7 cellular contexts compared by ENCODE assay signal in the genomic region with DNA sequence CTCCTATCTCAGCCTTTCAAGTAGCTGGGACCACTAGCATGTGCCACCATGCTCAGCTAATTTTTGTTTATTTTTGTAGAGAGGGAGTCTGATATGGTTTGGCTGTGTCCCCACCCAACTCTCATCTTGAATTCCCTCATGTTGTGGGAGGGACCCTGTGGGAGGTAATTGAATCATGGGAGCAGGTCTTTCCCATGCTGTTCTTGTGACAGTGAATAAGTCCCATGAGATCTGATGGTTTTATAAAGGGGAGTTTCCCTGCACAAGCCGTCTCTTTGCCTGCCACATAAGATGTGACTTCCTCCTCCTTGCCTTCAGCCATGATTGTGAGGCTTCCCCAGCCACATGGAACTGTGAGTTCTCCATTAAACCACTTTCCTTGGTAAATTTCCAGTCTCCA. TPM values are rescaled to one million over a fixed set of nuclear protein-coding genes. Genes with fewer than 3 reads are reported as not detected.
A peak's percentile ranks its signal among the peaks of the same experiment; 100 is the strongest.
DNase-seq lines count a peak whose midpoint lies in the region; ATAC-seq, FAIRE-seq and TF ChIP-seq lines count a peak whose summit lies in the region.
"Not testable (repeated sequence)": the region's sequence is repeated elsewhere in the genome, so short reads cannot be mapped to it uniquely, and the experiment has no call there.

No MANE protein-coding gene starts in this region.

- H3K4me2 ChIP-seq in K562 (ENCODE audit: insufficient read depth, low read length) = not testable (repeated sequence)

- H3K9me3 ChIP-seq in K562 (replicated peaks; ENCODE audit: control insufficient read depth, insufficient read depth, low read depth, low read length) = not testable (repeated sequence)

- DNase-seq in CD1c-positive myeloid dendritic cell (ENCODE audit: extremely low spot score) (peak; percentile 36), NB4 (ENCODE audit: low read depth) (peak; percentile 82), naive B cell (peak; percentile 4)
- not testable (repeated sequence) for DNase-seq in GM12892 (ENCODE audit: insufficient read length); activated B cell treated with CpG ODN at 0.5 μM for 24 hours; K562 (ENCODE audit: extremely low read depth in 1 of 4, low spot score in 3 of 4)

- 8% methylated on average over 1 of the region's 1 CpG for WGBS in K562 (ENCODE audit: insufficient coverage, low coverage, missing lambda C conversion rate)

- H3K4me1 Mint-ChIP-seq in activated B cell treated with CpG ODN at 0.5 μM for 24 hours (peaks cover 17% of the 10 kb centered on the region), naive B cell (peaks cover 5 to 13% (median 5%) of the 10 kb centered on the region in 3 donors)
- H3K4me1 Mint-ChIP-seq in stimulated activated memory B cell treated with anti-CD40 and anti-IgM and Interleukin-4, amounts not matched to agents 10 μg/mL and 1 μg/mL and 100 μg/mL, for 72 hours = peaks cover 12% of the 10 kb centered on the region

- TF ChIP-seq RAD21 in K562 (CRISPR knock-in tag; conservative IDR thresholded peaks at IDR 0.05 in 1 of 2, IDR thresholded peaks at IDR 0.05 in 1 of 2) = not testable (repeated sequence)

- not testable (repeated sequence) for H4K20me1 ChIP-seq in K562 (replicated peaks; ENCODE audit: control insufficient read depth, insufficient read depth, low read length)

- peaks cover 5 to 12% of the 10 kb centered on the region in 2 experiments; a peak in 3 of 5 replicates for H3K4me1 ChIP-seq in K562 (replicated peaks in 1 of 2; ENCODE audit: control insufficient read depth in 2 of 2, insufficient read depth in 2 of 2, low read length in 2 of 2)

- not testable (repeated sequence) for H3K27me3 ChIP-seq in K562 (ENCODE audit: control insufficient read depth in 2 of 2, insufficient read depth in 2 of 2, low read length in 2 of 2)

- H3K9me3 Mint-ChIP-seq in activated B cell treated with CpG ODN at 0.5 μM for 24 hours; naive B cell; stimulated activated memory B cell treated with anti-CD40 and anti-IgM and Interleukin-4, amounts not matched to agents 10 μg/mL and 1 μg/mL and 100 μg/mL, for 72 hours: not testable (repeated sequence)

- BruUV-seq in K562 (replicated peaks; lab: Mats Ljungman, UMichigan) = not testable (repeated sequence)

- not testable (repeated sequence) for TF ChIP-seq POLR2A in GM12892 (IDR thresholded peaks at IDR 0.05; ENCODE audit: low read depth, low read length); NB4 (IDR thresholded peaks at IDR 0.05; ENCODE audit: extremely low read depth, insufficient read length); K562 (conservative IDR thresholded peaks at IDR 0.05)

- CTCF ChIA-PET in activated B cell treated with CpG ODN at 0.5 μM for 24 hours (lab: Charles Lee); K562 (lab: Yijun Ruan, JAX; ENCODE audit: low intra/inter-chr PET ratio): not testable (repeated sequence)

- peak overlapping the region; percentile 32 for H3K4me3 Mint-ChIP-seq in activated B cell treated with CpG ODN at 0.5 μM for 24 hours
- H3K4me3 Mint-ChIP-seq in naive B cell; stimulated activated memory B cell treated with anti-CD40 and anti-IgM and Interleukin-4, amounts not matched to agents 10 μg/mL and 1 μg/mL and 100 μg/mL, for 72 hours: not testable (repeated sequence)

- not testable (repeated sequence) for H3K27me3 Mint-ChIP-seq in activated B cell treated with CpG ODN at 0.5 μM for 24 hours; stimulated activated memory B cell treated with anti-CD40 and anti-IgM and Interleukin-4, amounts not matched to agents 10 μg/mL and 1 μg/mL and 100 μg/mL, for 72 hours
- H3K27me3 Mint-ChIP-seq in naive B cell = peaks cover 8 to 16% (median 15%) of the 10 kb centered on the region in 3 donors

- H2AFZ ChIP-seq in K562 (ENCODE audit: low read depth, low read length) = peak overlapping the region; percentile 83

- intact Hi-C loops in activated B cell treated with CpG ODN at 0.5 μM for 24 hours (cut with micrococcal nuclease) = loop anchor here (1.0 to 5.0 kb wide), 4 partner anchors 20 to 58 kb away; partner anchors contain the start of gene RPL21
- intact Hi-C loops in K562 (cut with micrococcal nuclease) = not testable (repeated sequence)

- not testable (repeated sequence) for TF ChIP-seq EP300 in K562 (IDR thresholded peaks at IDR 0.05; ENCODE audit: low read length)

- H3K27ac Mint-ChIP-seq in activated B cell treated with CpG ODN at 0.5 μM for 24 hours (peak overlapping the region; percentile 64), naive B cell (peak overlapping the region in 2 of 6 donors; percentile 22 to 27)
- peak overlapping the region; percentile 60 for H3K27ac Mint-ChIP-seq in stimulated activated memory B cell treated with anti-CD40 and anti-IgM and Interleukin-4, amounts not matched to agents 10 μg/mL and 1 μg/mL and 100 μg/mL, for 72 hours

- ATAC-seq in activated B cell treated with CpG ODN at 0.5 μM for 24 hours (ENCODE audit: low read depth) (peak; percentile 87), naive B cell (ENCODE audit: low read depth in 2 of 2) (peak; percentile 66 to 68)
- not testable (repeated sequence) for ATAC-seq in K562; stimulated activated memory B cell treated with anti-CD40 and anti-IgM and Interleukin-4, amounts not matched to agents 10 μg/mL and 1 μg/mL and 100 μg/mL, for 72 hours

- H3K79me2 ChIP-seq in K562 (ENCODE audit: control insufficient read depth, insufficient read depth, low read length) = not testable (repeated sequence)

- H3K9me1 ChIP-seq in K562 (ENCODE audit: control insufficient read depth, insufficient read depth, low read length) = not testable (repeated sequence)

- H3K4me3 ChIP-seq in NB4 (ENCODE audit: low read depth, low read length); K562: not testable (repeated sequence)

- not testable (repeated sequence) for H3K9ac ChIP-seq in K562 (ENCODE audit: insufficient read depth in 1 of 2, low read depth in 2 of 2, low read length in 2 of 2)

- TF ChIP-seq CTCF in NB4 (IDR thresholded peaks at IDR 0.05; ENCODE audit: low read depth, low read length); activated B cell treated with CpG ODN at 0.5 μM for 24 hours (IDR thresholded peaks at IDR 0.05); K562 (IDR thresholded peaks at IDR 0.05 in 2 of 3, conservative IDR thresholded peaks at IDR 0.05 in 1 of 3; ENCODE audit: insufficient read depth in 2 of 3, low read depth in 1 of 3, low read length in 3 of 3): not testable (repeated sequence)

- not testable (repeated sequence) for H3K36me3 ChIP-seq in K562 (ENCODE audit: control insufficient read depth, insufficient read depth, low read length)

- not testable (repeated sequence) for H3K36me3 Mint-ChIP-seq in activated B cell treated with CpG ODN at 0.5 μM for 24 hours (ENCODE audit: low read depth); naive B cell; stimulated activated memory B cell treated with anti-CD40 and anti-IgM and Interleukin-4, amounts not matched to agents 10 μg/mL and 1 μg/mL and 100 μg/mL, for 72 hours

- not testable (repeated sequence) for H3K27ac ChIP-seq in K562 (ENCODE audit: extremely low read depth, low read depth, low read length)

- in situ Hi-C loops in K562 (cut with MboI) = not testable (repeated sequence)

- POLR2A ChIA-PET in activated B cell treated with CpG ODN at 0.5 μM for 24 hours (lab: Charles Lee) = interaction anchor here (0.6 to 1.7 kb wide), 3 partner anchors 22 to 59 kb away, joined by 4 to 6 read pairs (median 4); partner anchors contain the start of gene RPL21
- POLR2A ChIA-PET in K562 (lab: Yijun Ruan, JAX) = not testable (repeated sequence)

- peak; percentile 77 for FAIRE-seq in GM12892 (lab: Jason Lieb, UNC)
- FAIRE-seq in K562 (lab: Jason Lieb, UNC) = not testable (repeated sequence)

RNA-seq across cellular contexts. Expression of gene USP12, which starts 20.8 kb away (rescaled TPM):
- polyA plus RNA-seq in GM12892 (2012; ENCODE audit: missing spikeins) = 37.2 TPM
- total RNA-seq in activated B cell treated with CpG ODN at 0.5 μM for 24 hours (52.0 and 58.8 TPM in 2 replicates), K562 (2014; rRNA removed) (7.8 and 8.9 TPM in 2 replicates), K562 (2014; rRNA removed; fragmentation: Illumina TruSeq; extraction: Trizol) (17.2 and 18.1 TPM in 2 replicates), K562 (2015; rRNA removed; fragmentation: Illumina TruSeq; extraction: Trizol) (11.1 and 13.3 TPM in 2 replicates), K562 (2021) (12.7 and 13.1 TPM in 2 replicates)
- 13.2 and 38.3 TPM in 2 replicates for total RNA-seq in K562 (2011; cell fraction: chromatin; rRNA removed; ENCODE audit: low replicate concordance)
- 9.5 and 10.5 TPM in 2 replicates for total RNA-seq in K562 (2011; cell fraction: nucleolus; rRNA removed)
- total RNA-seq in K562 (2011; cell fraction: nucleoplasm; rRNA removed) = 21.6 and 39.0 TPM in 2 replicates
- polyA plus RNA-seq in K562 (2011; rRNA removed) (13.8 and 20.5 TPM in 2 replicates), K562 (2014; fragmentation: Illumina TruSeq; extraction: Trizol) (11.7 and 15.3 TPM in 2 replicates), K562 (2014; fragmentation: Nextera tagmentation; extraction: Ambion mirVana) (1 to 10 TPM; 1.8 to 5.1 TPM), K562 (2014; rRNA removed) (11.0 and 14.0 TPM in 2 replicates), naive B cell (ENCODE audit: low read depth in 6 of 6) (10 to 100 TPM; 49.1 to 91.6 (median 58.2) TPM)
- polyA plus RNA-seq in K562 (2011; cell fraction: cytosol; rRNA removed) = 2.3 and 4.2 TPM in 2 replicates
- polyA plus RNA-seq in K562 (2011; cell fraction: nucleus; rRNA removed) = 7.5 and 8.8 TPM in 2 replicates
- polyA plus RNA-seq in K562 (2012) = 12.3 and 14.4 TPM in 2 replicates
- 18.9 and 19.8 TPM in 2 replicates for polyA minus RNA-seq in K562 (2011; rRNA and poly(A)+ RNA removed)
- 4.2 and 6.3 TPM in 2 replicates for polyA minus RNA-seq in K562 (2011; cell fraction: cytosol; rRNA and poly(A)+ RNA removed)
- 11.3 and 17.3 TPM in 2 replicates for polyA minus RNA-seq in K562 (2011; cell fraction: nucleus; rRNA and poly(A)+ RNA removed)

RNA-seq across cellular contexts. Expression of gene RPL21, which starts 59.0 kb away (rescaled TPM):
- polyA plus RNA-seq in GM12892 (2012; ENCODE audit: missing spikeins) = 4,843 TPM
- total RNA-seq in activated B cell treated with CpG ODN at 0.5 μM for 24 hours (1,996 and 2,528 TPM in 2 replicates), K562 (2014; rRNA removed) (622 and 852 TPM in 2 replicates), K562 (2014; rRNA removed; fragmentation: Illumina TruSeq; extraction: Trizol) (2,222 and 2,441 TPM in 2 replicates), K562 (2015; rRNA removed; fragmentation: Illumina TruSeq; extraction: Trizol) (2,046 and 2,206 TPM in 2 replicates), K562 (2021) (934 and 1,064 TPM in 2 replicates)
- 116 and 190 TPM in 2 replicates for total RNA-seq in K562 (2011; cell fraction: chromatin; rRNA removed; ENCODE audit: low replicate concordance)
- 265 and 279 TPM in 2 replicates for total RNA-seq in K562 (2011; cell fraction: nucleolus; rRNA removed)
- total RNA-seq in K562 (2011; cell fraction: nucleoplasm; rRNA removed) = 405 and 605 TPM in 2 replicates
- polyA plus RNA-seq in K562 (2011; rRNA removed) (1,361 and 1,676 TPM in 2 replicates), K562 (2014; fragmentation: Illumina TruSeq; extraction: Trizol) (1,618 and 2,053 TPM in 2 replicates), K562 (2014; fragmentation: Nextera tagmentation; extraction: Ambion mirVana) (1,000 to 10,000 TPM; 3,327 to 4,203 TPM), K562 (2014; rRNA removed) (1,075 and 1,122 TPM in 2 replicates), naive B cell (ENCODE audit: low read depth in 6 of 6) (1,000 to 10,000 TPM; 5,049 to 7,554 (median 6,763) TPM)
- polyA plus RNA-seq in K562 (2011; cell fraction: cytosol; rRNA removed) = 259 and 574 TPM in 2 replicates
- 235 and 462 TPM in 2 replicates for polyA plus RNA-seq in K562 (2011; cell fraction: nucleus; rRNA removed)
- polyA plus RNA-seq in K562 (2012) = 1,432 and 2,024 TPM in 2 replicates
- 292 and 325 TPM in 2 replicates for polyA minus RNA-seq in K562 (2011; rRNA and poly(A)+ RNA removed)
- polyA minus RNA-seq in K562 (2011; cell fraction: cytosol; rRNA and poly(A)+ RNA removed) = 160 and 201 TPM in 2 replicates
- polyA minus RNA-seq in K562 (2011; cell fraction: nucleus; rRNA and poly(A)+ RNA removed) = 137 and 395 TPM in 2 replicates
